Comparison of ENCODE assay signal across 15 cellular contexts in the genomic region with DNA sequence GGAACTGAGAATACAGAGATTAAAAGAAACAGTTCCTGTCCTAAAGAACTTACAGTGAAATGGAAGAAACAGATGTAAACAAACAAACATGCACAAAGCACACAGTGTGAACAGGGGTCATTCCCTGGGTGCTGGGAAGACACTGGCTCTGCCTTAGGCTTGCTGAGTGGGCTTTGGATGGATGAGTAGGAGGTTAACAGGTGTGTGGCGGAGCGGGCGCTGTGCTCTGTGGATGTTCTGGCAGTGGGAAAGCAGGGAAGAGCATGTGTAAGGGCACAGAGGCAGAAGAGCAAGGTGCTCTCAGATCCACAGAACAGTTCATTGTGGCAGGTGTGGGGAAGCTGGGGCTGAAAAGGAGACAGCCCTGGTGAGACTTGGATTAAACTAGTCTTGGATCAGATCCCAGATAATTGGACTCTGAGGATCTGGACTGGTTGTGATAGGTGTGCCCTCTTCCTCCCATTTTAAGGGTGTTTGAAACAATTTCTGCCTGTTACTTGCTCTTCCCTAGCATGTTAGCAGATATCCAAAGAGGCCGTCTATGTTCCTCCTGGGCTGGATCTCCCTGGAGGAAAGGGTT. TPM values are rescaled to one million over a fixed set of nuclear protein-coding genes. Genes with fewer than 3 reads are reported as not detected.
"Had no signal": no experiment of that assay in that cellular context is flagged by ENCODE, and none has a peak within 500 bp of the region (broad histone marks: within the 10 kb centered on the region; RNA-seq: fewer than 3 reads in every experiment).

No MANE protein-coding gene starts in this region.

- H3K4me1 Mint-ChIP-seq: activated naive CD4-positive, alpha-beta T cell treated with anti-CD3 and anti-CD28 coated beads, Interleukin-2, amount 50 U/mL, for 24 hours had no signal

- H3K4me3 ChIP-seq: dorsolateral prefrontal cortex, esophagus squamous epithelium, lung, right atrium auricular region, skin epidermis, testis had no signal

- H3K9me3 Mint-ChIP-seq: activated naive CD4-positive, alpha-beta T cell treated with anti-CD3 and anti-CD28 coated beads, Interleukin-2, amount 50 U/mL, for 24 hours; naive B cell; stimulated activated naive CD8-positive, alpha-beta T cell treated with anti-CD3 and anti-CD28 coated beads, Interleukin-15, amount 100 ng/mL, for 72 hours had no signal

- H3K4me1 ChIP-seq: testis had no signal

- DNase-seq: activated CD4-positive, alpha-beta T cell treated with anti-CD3 and anti-CD28 coated beads for 1 hour; activated CD8-positive, alpha-beta memory T cell treated with anti-CD3 and anti-CD28 coated beads for 24 hours; amygdala; dorsolateral prefrontal cortex; esophagus squamous epithelium; foreskin fibroblast; naive B cell; stimulated activated CD4-positive, alpha-beta T cell treated with anti-CD3 and anti-CD28 coated beads, Interleukin-4, amount 100 ng/mL, for 4 hours; stimulated activated naive CD8-positive, alpha-beta T cell treated with anti-CD3 and anti-CD28 coated beads, Interleukin-15, amount 100 ng/mL, for 72 hours; testis had no signal

- ATAC-seq: stimulated activated naive CD8-positive, alpha-beta T cell treated with anti-CD3 and anti-CD28 coated beads, Interleukin-15, amount 100 ng/mL, for 72 hours had no signal

- H3K9me3 ChIP-seq: esophagus squamous epithelium, right atrium auricular region, testis had no signal

- H3K27ac ChIP-seq: dorsolateral prefrontal cortex, esophagus squamous epithelium, right atrium auricular region, skin epidermis, testis had no signal

- H3K27me3 ChIP-seq: dorsolateral prefrontal cortex, esophagus squamous epithelium, right atrium auricular region, testis had no signal

- H3K36me3 Mint-ChIP-seq: activated naive CD4-positive, alpha-beta T cell treated with anti-CD3 and anti-CD28 coated beads, Interleukin-2, amount 50 U/mL, for 24 hours; naive B cell had no signal

- H3K36me3 ChIP-seq: right atrium auricular region had no signal

- H3K27me3 Mint-ChIP-seq: activated naive CD4-positive, alpha-beta T cell treated with anti-CD3 and anti-CD28 coated beads, Interleukin-2, amount 50 U/mL, for 24 hours; naive B cell; stimulated activated naive CD8-positive, alpha-beta T cell treated with anti-CD3 and anti-CD28 coated beads, Interleukin-15, amount 100 ng/mL, for 72 hours had no signal

- H3K27ac Mint-ChIP-seq: activated naive CD4-positive, alpha-beta T cell treated with anti-CD3 and anti-CD28 coated beads, Interleukin-2, amount 50 U/mL, for 24 hours had no signal

- H3K4me3 Mint-ChIP-seq: activated naive CD4-positive, alpha-beta T cell treated with anti-CD3 and anti-CD28 coated beads, Interleukin-2, amount 50 U/mL, for 24 hours; naive B cell; stimulated activated naive CD8-positive, alpha-beta T cell treated with anti-CD3 and anti-CD28 coated beads, Interleukin-15, amount 100 ng/mL, for 72 hours had no signal

RNA-seq across cellular contexts. Expression of a gene that starts 20.7 kb away (rescaled TPM):
- total RNA-seq: cerebellum had no signal
